Comparison of ENCODE assay signal across 12 cellular contexts in genomic region chr15:51286816-51287215, GRCh38. TPM values are rescaled to one million over a fixed set of nuclear protein-coding genes. Genes with fewer than 3 reads are reported as not detected.
DNase-seq lines count a peak whose midpoint lies in the region; ATAC-seq and TF ChIP-seq lines count a peak whose summit lies in the region.
"Had no signal": no experiment of that assay in that cellular context is flagged by ENCODE, and none has a peak within 500 bp of the region (broad histone marks: within the 10 kb centered on the region; RNA-seq: fewer than 3 reads in every experiment).

No MANE protein-coding gene starts in this region.

- TF ChIP-seq CTCF in C4-2B (conservative IDR thresholded peaks at IDR 0.05) (peak; percentile 48), GM12872 (IDR thresholded peaks at IDR 0.05; ENCODE audit: insufficient read depth, low read depth, low read length) (0 out of 3 replicates have a peak, but pooled peaks have one; percentile 20), OCI-LY3 (IDR thresholded peaks at IDR 0.05; ENCODE audit: low read depth, low read length) (peak; percentile 67), heart right ventricle (IDR thresholded peaks at IDR 0.05) (peak in 8 of 9 donors; percentile 7 to 56 (median 40)), A673 (conservative IDR thresholded peaks at IDR 0.05; ENCODE audit: low read depth, low read length) (no peak)

- no peak overlapping the region for H3K4me3 Mint-ChIP-seq in activated T-helper 17 cell treated with anti-CD3 and anti-CD28 coated beads, Interleukin-2, amount 50 U/mL, for 72 hours
- H3K4me3 Mint-ChIP-seq: activated CD4-positive, alpha-beta memory T cell treated with anti-CD3 and anti-CD28 coated beads for 36 hours; activated naive CD8-positive, alpha-beta T cell; CD8-positive, alpha-beta memory T cell had no signal

- no peak overlapping the region for H2AFZ ChIP-seq in OCI-LY3 (ENCODE audit: low read depth, low read length)

- intact Hi-C loops in heart right ventricle (cut with DNase I): loop anchor here in 2 of 10 donors (2.0 to 10.0 kb wide), 2 partner anchors 92 to 122 kb away; no protein-coding TSS in a partner anchor
- intact Hi-C loops in A673 (cut with micrococcal nuclease; ENCODE audit: unreplicated experiment): no loop called here

- POLR2A ChIA-PET in A673 (lab: Charles Lee; ENCODE audit: low non-redundant PET): no interaction called here

- CTCF ChIA-PET in A673 (lab: Charles Lee): no interaction called here

- no TSS peak for BruUV-seq in A673 (replicated peaks; lab: Mats Ljungman, UMichigan)

- H3K4me3 ChIP-seq in OCI-LY3 (ENCODE audit: low read length) (no peak overlapping the region), heart right ventricle (no peak overlapping the region), A673 (ENCODE audit: low read depth, low read length, poor library complexity, severe bottlenecking) (no peak overlapping the region)

- no peaks in the 10 kb centered on the region for H3K9me3 Mint-ChIP-seq in activated T-helper 17 cell treated with anti-CD3 and anti-CD28 coated beads, Interleukin-2, amount 50 U/mL, for 72 hours
- H3K9me3 Mint-ChIP-seq: activated CD4-positive, alpha-beta memory T cell treated with anti-CD3 and anti-CD28 coated beads for 36 hours had no signal

- H3K9me3 ChIP-seq in OCI-LY3 (ENCODE audit: insufficient read depth, low read length): no peaks in the 10 kb centered on the region
- no peaks in the 10 kb centered on the region for H3K9me3 ChIP-seq in heart right ventricle
- H3K9me3 ChIP-seq in A673 (ENCODE audit: low read depth, low read length, poor library complexity, severe bottlenecking): no peaks in the 10 kb centered on the region

- no peak overlapping the region for H3K27ac Mint-ChIP-seq in activated T-helper 17 cell treated with anti-CD3 and anti-CD28 coated beads, Interleukin-2, amount 50 U/mL, for 72 hours
- H3K27ac Mint-ChIP-seq: activated CD4-positive, alpha-beta memory T cell treated with anti-CD3 and anti-CD28 coated beads for 36 hours; activated naive CD8-positive, alpha-beta T cell; CD8-positive, alpha-beta memory T cell had no signal

- H3K4me1 ChIP-seq in OCI-LY3 (ENCODE audit: low read length): peaks cover 33% of the 10 kb centered on the region
- H3K4me1 ChIP-seq in heart right ventricle: peaks cover 0 to 20% (median 0%) of the 10 kb centered on the region in 9 donors
- H3K4me1 ChIP-seq in A673 (ENCODE audit: insufficient read depth, low read length, poor library complexity, severe bottlenecking): no peaks in the 10 kb centered on the region

- H3K27ac ChIP-seq in C4-2B (no peak overlapping the region), OCI-LY3 (ENCODE audit: low read length) (no peak overlapping the region), heart right ventricle (no peak overlapping the region), A673 (ENCODE audit: low read depth, low read length, poor library complexity, severe bottlenecking) (no peak overlapping the region)

- peak in 6 of 8 donors; percentile 50 to 61 (median 58) for ATAC-seq in heart right ventricle
- ATAC-seq in GM19023 (IDR thresholded peaks at IDR 0.05; ENCODE audit: unreplicated experiment): no peak
- no peak for ATAC-seq in activated T-helper 17 cell treated with anti-CD3 and anti-CD28 coated beads, Interleukin-2, amount 50 U/mL, for 72 hours (replicated peaks)

- WGBS in heart right ventricle, 2 donors: 98 to 100% methylated on average over 1 of the region's 1 CpG

- H3K36me3 Mint-ChIP-seq in activated T-helper 17 cell treated with anti-CD3 and anti-CD28 coated beads, Interleukin-2, amount 50 U/mL, for 72 hours (ENCODE audit: low read depth): no peaks in the 10 kb centered on the region
- H3K36me3 Mint-ChIP-seq: activated CD4-positive, alpha-beta memory T cell treated with anti-CD3 and anti-CD28 coated beads for 36 hours; activated naive CD8-positive, alpha-beta T cell; CD8-positive, alpha-beta memory T cell had no signal

- H4K20me1 ChIP-seq in OCI-LY3 (ENCODE audit: insufficient read depth, low read length): no peaks in the 10 kb centered on the region

- DNase-seq in heart right ventricle (no peak), A673 (ENCODE audit: low spot score) (no peak), DMS 273 treated with DMSO at 0.1 percent for 48 hours (lab: John Stamatoyannopoulos, UW) (no peak)
- DNase-seq: activated CD4-positive, alpha-beta memory T cell treated with anti-CD3 and anti-CD28 coated beads for 36 hours; CD8-positive, alpha-beta memory T cell; retina had no signal

- H3K27me3 ChIP-seq in OCI-LY3 (ENCODE audit: low read depth, low read length) (no peaks in the 10 kb centered on the region), heart right ventricle (no peaks in the 10 kb centered on the region), A673 (replicated peaks; ENCODE audit: insufficient read depth, low read depth, low read length, poor library complexity) (no peaks in the 10 kb centered on the region)

- peaks cover 10% of the 10 kb centered on the region for H3K27me3 Mint-ChIP-seq in activated T-helper 17 cell treated with anti-CD3 and anti-CD28 coated beads, Interleukin-2, amount 50 U/mL, for 72 hours
- H3K27me3 Mint-ChIP-seq: activated CD4-positive, alpha-beta memory T cell treated with anti-CD3 and anti-CD28 coated beads for 36 hours had no signal

- peaks cover 5% of the 10 kb centered on the region for H3K4me1 Mint-ChIP-seq in activated T-helper 17 cell treated with anti-CD3 and anti-CD28 coated beads, Interleukin-2, amount 50 U/mL, for 72 hours

- H3K4me2 ChIP-seq in OCI-LY3 (ENCODE audit: low read length): no peak overlapping the region

- H3K36me3 ChIP-seq in OCI-LY3 (replicated peaks; ENCODE audit: low read depth, low read length) (no peaks in the 10 kb centered on the region), heart right ventricle (no peaks in the 10 kb centered on the region), A673 (ENCODE audit: insufficient read depth, low read length, poor library complexity, severe bottlenecking) (no peaks in the 10 kb centered on the region)

- H3K79me2 ChIP-seq in OCI-LY3 (ENCODE audit: low read length): no peaks in the 10 kb centered on the region

- no peak overlapping the region for H3K9ac ChIP-seq in OCI-LY3 (ENCODE audit: low read length)

RNA-seq across cellular contexts. Expression of gene CYP19A1, which starts 51.6 kb away (rescaled TPM):
- total RNA-seq in heart right ventricle: 1 to 10 TPM in 3 of 10 donors, under 1 TPM in 4, not detected in 3; 0.26 to 1.9 (median 0.58) TPM
- polyA plus RNA-seq in heart right ventricle: under 1 TPM; 0.68 to 0.95 TPM
- total RNA-seq in A673 (2021): 0.42 and 0.80 TPM in 2 replicates
- total RNA-seq in activated T-helper 17 cell treated with anti-CD3 and anti-CD28 coated beads, Interleukin-2, amount 50 U/mL, for 72 hours: under 1 TPM; 0.71 to 0.79 TPM
- total RNA-seq: activated CD4-positive, alpha-beta memory T cell treated with anti-CD3 and anti-CD28 coated beads for 36 hours; CD8-positive, alpha-beta memory T cell had no signal
- polyA plus RNA-seq: CD8-positive, alpha-beta memory T cell had no signal

RNA-seq across cellular contexts. Expression of gene GLDN, which starts 54.6 kb away (rescaled TPM):
- total RNA-seq in heart right ventricle (10 to 100 TPM in 6 of 10 donors, 1 to 10 TPM in 4; 8.5 to 19.8 (median 12.4) TPM), A673 (2021) (not detected in 2 replicates)
- polyA plus RNA-seq in heart right ventricle: 1 to 10 TPM in 1 of 2 donors, under 1 TPM in 1; 0.65 to 5.3 TPM
- total RNA-seq in activated T-helper 17 cell treated with anti-CD3 and anti-CD28 coated beads, Interleukin-2, amount 50 U/mL, for 72 hours: not detected
- total RNA-seq: activated CD4-positive, alpha-beta memory T cell treated with anti-CD3 and anti-CD28 coated beads for 36 hours; CD8-positive, alpha-beta memory T cell had no signal
- polyA plus RNA-seq: CD8-positive, alpha-beta memory T cell had no signal

Comparison
In these comparisons a context has a peak if more than half of its experiments do, and no peak if none do; other contexts are left out.
1. ATAC-seq: peak in heart right ventricle (6 of 8); none in GM19023 (single experiment) and activated T-helper 17 cell treated with anti-CD3 and anti-CD28 coated beads, Interleukin-2, amount 50 U/mL, for 72 hours (single experiment).